Comparison of ENCODE assay signal across 8 cellular contexts in the genomic region with DNA sequence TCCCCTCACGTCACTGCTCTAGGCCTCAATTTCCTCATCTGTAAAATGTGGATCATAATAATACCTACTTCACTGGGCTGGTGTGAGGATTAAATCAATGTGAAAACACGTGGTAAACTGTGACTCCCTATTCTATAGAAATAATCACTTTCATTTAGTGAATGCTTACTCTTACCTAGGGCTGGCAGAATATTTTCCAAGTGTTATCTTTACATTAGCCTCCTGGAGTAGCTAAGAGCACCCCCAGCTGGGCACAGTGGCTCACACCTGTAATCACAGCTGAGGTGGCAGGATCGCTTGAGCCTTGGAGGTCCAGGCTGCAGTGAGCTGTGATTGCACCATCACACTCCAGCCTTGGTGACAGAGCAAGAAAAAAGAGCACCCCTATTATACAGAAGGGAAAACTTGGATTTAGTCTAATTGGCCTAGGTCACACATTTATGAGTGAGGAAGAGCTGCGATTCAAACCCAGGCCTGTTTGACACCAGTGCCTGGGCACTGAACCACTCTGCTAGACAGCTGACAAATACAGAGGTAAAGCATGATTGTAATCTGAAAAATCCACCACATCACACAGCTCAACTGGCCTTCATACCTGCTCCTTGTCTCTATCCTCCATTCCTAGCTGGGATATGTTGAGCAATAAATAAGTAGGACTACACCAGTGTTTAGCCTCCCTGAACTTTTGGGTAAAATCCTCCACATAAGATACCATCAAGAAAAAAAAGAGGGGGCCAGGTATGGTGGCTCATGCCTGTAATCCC. TPM values are rescaled to one million over a fixed set of nuclear protein-coding genes. Genes with fewer than 3 reads are reported as not detected.
DNase-seq lines count a peak whose midpoint lies in the region; ATAC-seq lines count a peak whose summit lies in the region.

No MANE protein-coding gene starts in this region.

- no peaks in the 10 kb centered on the region for H3K27me3 Mint-ChIP-seq in IgD-negative memory B cell
- no peaks in the 10 kb centered on the region for H3K27me3 Mint-ChIP-seq in activated T-cell treated with anti-CD3 and anti-CD28 coated beads, Interleukin-2, amount 50 U/mL, for 4 hours (ENCODE audit: low read depth)

- no peaks in the 10 kb centered on the region; a peak in 2 of 22 replicates for H4K20me1 ChIP-seq in BLaER1 treated with 17β-estradiol and CSF1 and Interleukin-3, amounts not matched to agents 10 nM and 100 nM

- peak overlapping the region in 2 of 11 experiments; percentile 26 to 55; a peak in 3 of 22 replicates for H3K27ac ChIP-seq in BLaER1 treated with 17β-estradiol and CSF1 and Interleukin-3, amounts not matched to agents 10 nM and 100 nM

- peak; percentile 20 for DNase-seq in activated T-cell treated with anti-CD3 and anti-CD28 coated beads, Interleukin-2, amount 50 U/mL, for 4 hours
- peak; percentile 60 for DNase-seq in left ventricle myocardium superior
- DNase-seq in stimulated activated naive CD4-positive, alpha-beta T cell treated with Interleukin-2 at 50 U/mL for 16 hours (lab: John Stamatoyannopoulos, UW), result peak; percentile 8
- no peak for DNase-seq in foreskin melanocyte
- no peak for DNase-seq in inferior parietal cortex (ENCODE audit: extremely low spot score)

- H3K9me3 ChIP-seq in BLaER1 treated with 17β-estradiol and CSF1 and Interleukin-3, amounts not matched to agents 10 nM and 100 nM (replicated peaks in 1 of 11), result peaks cover 0 to 22% (median 12%) of the 10 kb centered on the region in 11 experiments; a peak in 17 of 22 replicates

- intact Hi-C loops in left ventricle myocardium superior (cut with micrococcal nuclease), result no loop called here

- H3K27me3 ChIP-seq in BLaER1 treated with 17β-estradiol and CSF1 and Interleukin-3, amounts not matched to agents 10 nM and 100 nM, result peaks cover 0 to 13% (median 0%) of the 10 kb centered on the region in 11 experiments; a peak in 1 of 22 replicates

- no peaks in the 10 kb centered on the region for H3K9me3 Mint-ChIP-seq in IgD-negative memory B cell
- peaks cover 4% of the 10 kb centered on the region for H3K9me3 Mint-ChIP-seq in activated T-cell treated with anti-CD3 and anti-CD28 coated beads, Interleukin-2, amount 50 U/mL, for 4 hours

- peak overlapping the region in 9 of 10 experiments; percentile 79 to 89 (median 84); a peak in 18 of 20 replicates for H3K4me3 ChIP-seq in BLaER1 treated with 17β-estradiol and CSF1 and Interleukin-3, amounts not matched to agents 10 nM and 100 nM

- ATAC-seq in activated T-cell treated with anti-CD3 and anti-CD28 coated beads, Interleukin-2, amount 50 U/mL, for 4 hours, result no peak
- ATAC-seq in left ventricle myocardium superior (peak; percentile 28), GM19328 (IDR thresholded peaks at IDR 0.05; ENCODE audit: unreplicated experiment) (no peak)

- H3K36me3 Mint-ChIP-seq in IgD-negative memory B cell, result no peaks in the 10 kb centered on the region
- no peaks in the 10 kb centered on the region for H3K36me3 Mint-ChIP-seq in activated T-cell treated with anti-CD3 and anti-CD28 coated beads, Interleukin-2, amount 50 U/mL, for 4 hours (ENCODE audit: insufficient read depth)

- peaks cover 20 to 25% (median 21%) of the 10 kb centered on the region in 3 donors for H3K4me1 Mint-ChIP-seq in IgD-negative memory B cell
- peaks cover 13% of the 10 kb centered on the region for H3K4me1 Mint-ChIP-seq in activated T-cell treated with anti-CD3 and anti-CD28 coated beads, Interleukin-2, amount 50 U/mL, for 4 hours (ENCODE audit: low read depth)

- peak overlapping the region; percentile 74 to 96 (median 92) for H3K4me3 Mint-ChIP-seq in IgD-negative memory B cell
- H3K4me3 Mint-ChIP-seq in activated T-cell treated with anti-CD3 and anti-CD28 coated beads, Interleukin-2, amount 50 U/mL, for 4 hours, result peak overlapping the region; percentile 88

- H3K9ac ChIP-seq in BLaER1 treated with 17β-estradiol and CSF1 and Interleukin-3, amounts not matched to agents 10 nM and 100 nM, result peak overlapping the region in 6 of 11 experiments; percentile 28 to 84 (median 52); a peak in 10 of 22 replicates

- peaks cover 29 to 66% (median 61%) of the 10 kb centered on the region in 10 experiments for H3K4me1 ChIP-seq in BLaER1 treated with 17β-estradiol and CSF1 and Interleukin-3, amounts not matched to agents 10 nM and 100 nM

- peak overlapping the region; percentile 23 to 97 (median 94) for H3K27ac Mint-ChIP-seq in IgD-negative memory B cell

- H3K4me2 ChIP-seq in BLaER1 treated with 17β-estradiol and CSF1 and Interleukin-3, amounts not matched to agents 10 nM and 100 nM, result peak overlapping the region; percentile 84 to 98 (median 95)

- no peaks in the 10 kb centered on the region for H3K36me3 ChIP-seq in BLaER1 treated with 17β-estradiol and CSF1 and Interleukin-3, amounts not matched to agents 10 nM and 100 nM

RNA-seq across cellular contexts. Expression of gene SNTA1, which starts 1.4 kb away (rescaled TPM):
- polyA plus RNA-seq in IgD-negative memory B cell, result 13.2 TPM
- 1 to 10 TPM; 1.2 to 2.7 (median 2.4) TPM for total RNA-seq in activated T-cell treated with anti-CD3 and anti-CD28 coated beads, Interleukin-2, amount 50 U/mL, for 4 hours
- 226 TPM for total RNA-seq in left ventricle myocardium superior

RNA-seq across cellular contexts. Expression of gene CDK5RAP1, which starts 43.7 kb away (rescaled TPM):
- polyA plus RNA-seq in IgD-negative memory B cell, result 29.0 TPM
- 10 to 100 TPM; 52.6 to 55.7 (median 53.8) TPM for total RNA-seq in activated T-cell treated with anti-CD3 and anti-CD28 coated beads, Interleukin-2, amount 50 U/mL, for 4 hours
- total RNA-seq in left ventricle myocardium superior, result 20.6 TPM

RNA-seq across cellular contexts. Expression of gene CBFA2T2, which starts 44.9 kb away (rescaled TPM):
- 22.8 TPM for polyA plus RNA-seq in IgD-negative memory B cell
- 1 to 10 TPM; 6.6 to 7.9 (median 7.5) TPM for total RNA-seq in activated T-cell treated with anti-CD3 and anti-CD28 coated beads, Interleukin-2, amount 50 U/mL, for 4 hours
- total RNA-seq in left ventricle myocardium superior, result 10.2 TPM

Comparison
In these comparisons a context has a peak if more than half of its experiments do, and no peak if none do; other contexts are left out.
1. DNase-seq: peak in activated T-cell treated with anti-CD3 and anti-CD28 coated beads, Interleukin-2, amount 50 U/mL, for 4 hours (single experiment), left ventricle myocardium superior (single experiment) and stimulated activated naive CD4-positive, alpha-beta T cell treated with Interleukin-2 at 50 U/mL for 16 hours (single experiment); none in foreskin melanocyte (single experiment) and inferior parietal cortex (single experiment).
2. RNA of gene SNTA1, which starts 1.4 kb away (total RNA-seq): 226 TPM in left ventricle myocardium superior (single experiment); 1.2 to 2.7 TPM in activated T-cell treated with anti-CD3 and anti-CD28 coated beads, Interleukin-2, amount 50 U/mL, for 4 hours; every median in the first group is over 10 times any median in the second.